Comparison of ENCODE assay signal across 8 cellular contexts in the genomic region with DNA sequence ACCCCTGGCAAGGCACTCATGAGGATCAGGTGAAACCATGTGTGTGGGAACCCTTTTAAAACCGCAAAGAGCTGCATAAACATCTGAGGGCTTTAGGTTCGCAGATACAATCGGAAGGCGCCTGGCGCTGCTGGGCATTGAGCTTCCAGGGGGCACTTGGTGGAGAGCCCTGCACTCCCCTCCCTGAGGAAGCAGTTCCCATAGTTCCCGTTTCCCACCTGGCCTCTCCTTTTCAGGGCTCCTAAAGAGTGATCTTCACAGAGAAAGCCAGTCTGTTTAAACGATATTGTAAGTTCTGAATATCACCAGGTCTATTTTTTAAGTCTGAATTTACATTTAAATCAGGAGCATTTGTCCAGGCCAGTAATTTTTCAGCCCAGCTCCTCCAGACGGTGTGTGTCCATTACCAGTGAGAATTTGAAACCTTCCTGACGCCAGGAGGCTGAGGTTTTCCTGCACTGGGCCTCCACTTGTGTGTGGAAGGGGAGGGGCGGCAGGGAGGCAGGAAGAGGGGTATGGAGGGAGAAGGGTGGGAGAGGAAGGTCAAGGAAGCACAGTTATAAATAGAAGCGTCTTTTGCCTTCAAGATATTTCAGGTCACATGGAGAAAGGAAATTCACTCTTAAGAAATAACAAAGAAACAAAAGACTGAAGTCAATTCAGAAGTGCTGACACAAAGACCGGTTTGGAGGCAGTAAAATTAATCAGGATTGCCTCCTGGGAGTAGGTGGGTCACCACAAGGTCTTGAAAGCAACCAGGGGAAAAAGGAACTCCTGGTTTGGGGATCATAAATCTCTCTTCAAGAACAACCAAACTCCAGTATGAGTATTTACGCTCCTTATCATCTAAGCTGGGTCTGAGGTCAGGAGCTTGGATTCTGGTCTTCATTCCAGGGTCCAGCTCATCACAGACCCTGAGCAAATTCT. TPM values are rescaled to one million over a fixed set of nuclear protein-coding genes. Genes with fewer than 3 reads are reported as not detected.
A peak's percentile ranks its signal among the peaks of the same experiment; 100 is the strongest.
DNase-seq lines count a peak whose midpoint lies in the region; ATAC-seq and TF ChIP-seq lines count a peak whose summit lies in the region.

No MANE protein-coding gene starts in this region.

- peak overlapping the region; percentile 29 for H3K4me3 ChIP-seq in CD8-positive, alpha-beta memory T cell (ENCODE audit: low read length)
- H3K4me3 ChIP-seq in adrenal gland (no peak overlapping the region), mesendoderm (ENCODE audit: low read length) (no peak overlapping the region)

- no peak overlapping the region for H3K18ac ChIP-seq in mesendoderm (ENCODE audit: low read length)

- no peak overlapping the region for H2BK5ac ChIP-seq in mesendoderm (ENCODE audit: low read length)

- H3K36me3 ChIP-seq in CD8-positive, alpha-beta memory T cell (ENCODE audit: insufficient read depth, low read length): no peaks in the 10 kb centered on the region
- H3K36me3 ChIP-seq in adrenal gland (replicated peaks in 1 of 2) (no peaks in the 10 kb centered on the region), mesendoderm (ENCODE audit: control insufficient read depth, insufficient read depth, low read length) (no peaks in the 10 kb centered on the region)

- ATAC-seq in HG03432 (IDR thresholded peaks at IDR 0.05; ENCODE audit: unreplicated experiment) (peak; percentile 38), HG03175 (IDR thresholded peaks at IDR 0.05; ENCODE audit: unreplicated experiment) (no peak)

- H3K23ac ChIP-seq in mesendoderm (ENCODE audit: low read length): no peak overlapping the region

- H3K56ac ChIP-seq in mesendoderm (ENCODE audit: low read length): peak overlapping the region; percentile 28

- WGBS in adrenal gland, 4 donors: 24 to 43% (median 34%) methylated on average over 10 to 13 of the region's 13 CpGs
- WGBS in mesendoderm (ENCODE audit: extremely low coverage, insufficient coverage, low lambda C conversion rate): no CpG with 5 or more reads among the region's 13 CpGs

- no peak overlapping the region for H4K8ac ChIP-seq in mesendoderm (ENCODE audit: low read depth, low read length)

- H3K4me1 ChIP-seq in CD8-positive, alpha-beta memory T cell (ENCODE audit: insufficient read depth, low read length): peaks cover 26% of the 10 kb centered on the region
- H3K4me1 ChIP-seq in adrenal gland (replicated peaks in 1 of 2) (peaks cover 35 to 54% of the 10 kb centered on the region in 2 donors), mesendoderm (ENCODE audit: control insufficient read depth, low read depth, low read length) (no peaks in the 10 kb centered on the region)

- DNase-seq in CD8-positive, alpha-beta memory T cell: peak in 1 of 5 donors; percentile 36
- peak in 4 of 7 donors; percentile 42 to 59 (median 54) for DNase-seq in adrenal gland
- no peak for DNase-seq in mesendoderm
- no peak for DNase-seq in activated effector memory CD4-positive, alpha-beta T cell treated with anti-CD3 and anti-CD28 coated beads, Interleukin-2, amount 50 U/mL, for 16 hours
- no peak for DNase-seq in NK-92 (lab: John Stamatoyannopoulos, UW; ENCODE audit: unreplicated experiment)
- DNase-seq in GOT3 (lab: John Stamatoyannopoulos, UW): no peak

- CTCF ChIA-PET in CD8-positive, alpha-beta memory T cell (lab: Charles Lee): interaction anchor here (1.3 kb wide), 1 partner anchor 13 kb away, joined by 5 read pairs; no protein-coding TSS in a partner anchor

- TF ChIP-seq POLR2A in adrenal gland (IDR thresholded peaks at IDR 0.05): no peak

- intact Hi-C loops in adrenal gland (cut with DNase I): no loop called here

- H3K27ac Mint-ChIP-seq in CD8-positive, alpha-beta memory T cell: peak overlapping the region in 6 of 8 donors; percentile 32 to 73 (median 54)

- no peaks in the 10 kb centered on the region for H3K9me3 Mint-ChIP-seq in CD8-positive, alpha-beta memory T cell

- no peak overlapping the region for H3K4me2 ChIP-seq in mesendoderm (ENCODE audit: low read length)

- no peak overlapping the region for H2AK5ac ChIP-seq in mesendoderm (ENCODE audit: low read length)

- no peaks in the 10 kb centered on the region for H3K79me1 ChIP-seq in mesendoderm (ENCODE audit: low read length)

- H3K79me2 ChIP-seq in mesendoderm (ENCODE audit: control insufficient read depth, insufficient read depth, low read length): no peaks in the 10 kb centered on the region

- TF ChIP-seq CTCF in adrenal gland (IDR thresholded peaks at IDR 0.05): peak in 1 of 6 experiments; percentile 7

- POLR2A ChIA-PET in CD8-positive, alpha-beta memory T cell (lab: Charles Lee): no interaction called here

- peaks cover 22 to 30% (median 26%) of the 10 kb centered on the region in 3 donors for H3K4me1 Mint-ChIP-seq in CD8-positive, alpha-beta memory T cell

- H3K9me3 ChIP-seq in CD8-positive, alpha-beta memory T cell (ENCODE audit: low read length): no peaks in the 10 kb centered on the region
- no peaks in the 10 kb centered on the region for H3K9me3 ChIP-seq in adrenal gland (replicated peaks in 1 of 3)

- H4K5ac ChIP-seq in mesendoderm (ENCODE audit: low read length): no peak overlapping the region

- H3K27me3 Mint-ChIP-seq in CD8-positive, alpha-beta memory T cell: peaks cover 0 to 11% of the 10 kb centered on the region in 2 donors

- H3K9ac ChIP-seq in mesendoderm (ENCODE audit: low read length): no peak overlapping the region

- peak overlapping the region in 6 of 7 donors; percentile 10 to 53 (median 46) for H3K4me3 Mint-ChIP-seq in CD8-positive, alpha-beta memory T cell

- no peak overlapping the region for H3K4ac ChIP-seq in mesendoderm (ENCODE audit: low read depth, low read length)

- no peaks in the 10 kb centered on the region for H3K36me3 Mint-ChIP-seq in CD8-positive, alpha-beta memory T cell

- H2BK15ac ChIP-seq in mesendoderm (replicated peaks; ENCODE audit: low read depth): no peak overlapping the region

- no peaks in the 10 kb centered on the region for H3K27me3 ChIP-seq in CD8-positive, alpha-beta memory T cell (ENCODE audit: insufficient read depth, low read length, poor library complexity, severe bottlenecking)
- H3K27me3 ChIP-seq in adrenal gland (no peaks in the 10 kb centered on the region), mesendoderm (ENCODE audit: insufficient read depth, low read length, poor library complexity) (no peaks in the 10 kb centered on the region)

- H2BK120ac ChIP-seq in mesendoderm (ENCODE audit: low read depth, low read length): no peak overlapping the region

- H3K27ac ChIP-seq in CD8-positive, alpha-beta memory T cell (ENCODE audit: low read depth, low read length): no peak overlapping the region
- H3K27ac ChIP-seq in adrenal gland (peak overlapping the region; percentile 56 to 87 (median 70)), mesendoderm (ENCODE audit: low read depth, low read length) (no peak overlapping the region)

RNA-seq across cellular contexts. Expression of a gene that starts 14.3 kb away (rescaled TPM):
- total RNA-seq in CD8-positive, alpha-beta memory T cell: 100 to 1,000 TPM; 125 to 132 TPM
- polyA plus RNA-seq in CD8-positive, alpha-beta memory T cell: 157 TPM
- 100 to 1,000 TPM; 117 to 224 (median 152) TPM for total RNA-seq in adrenal gland
- polyA plus RNA-seq in adrenal gland: 100 to 1,000 TPM in 1 of 3 donors, 10 to 100 TPM in 2; 46.8 to 144 (median 62.7) TPM
- polyA plus RNA-seq in mesendoderm (2013, experiment 1 of 2): 40.4 TPM
- polyA plus RNA-seq in mesendoderm (2013, experiment 2 of 2): 40.6 TPM

RNA-seq across cellular contexts. Expression of a gene that starts 44.2 kb away (rescaled TPM):
- total RNA-seq in CD8-positive, alpha-beta memory T cell: 10 to 100 TPM; 27.6 to 34.1 TPM
- polyA plus RNA-seq in CD8-positive, alpha-beta memory T cell: 20.1 TPM
- 10 to 100 TPM in 7 of 8 donors, 1 to 10 TPM in 1; 8.5 to 23.6 (median 14.8) TPM for total RNA-seq in adrenal gland
- polyA plus RNA-seq in adrenal gland: 10 to 100 TPM; 17.5 to 39.7 (median 25.1) TPM
- 18.0 TPM for polyA plus RNA-seq in mesendoderm (2013, experiment 1 of 2)
- polyA plus RNA-seq in mesendoderm (2013, experiment 2 of 2): 18.4 TPM

Comparison
In these comparisons a context has a peak if more than half of its experiments do, and no peak if none do; other contexts are left out.
1. DNase-seq: peak in adrenal gland (4 of 7); none in mesendoderm (single experiment), activated effector memory CD4-positive, alpha-beta T cell treated with anti-CD3 and anti-CD28 coated beads, Interleukin-2, amount 50 U/mL, for 16 hours (single experiment), NK-92 (single experiment) and GOT3 (single experiment).
2. H3K27ac ChIP-seq: peak in adrenal gland (5 of 5); none in CD8-positive, alpha-beta memory T cell (single experiment) and mesendoderm (single experiment).